1 cellular context compared by ENCODE assay signal in genomic region chrX:154998204-154998880, GRCh38.
TF ChIP-seq lines count a peak whose summit lies in the region.

No MANE protein-coding gene starts in this region.

TF ChIP-seq in H1, 55 proteins besides CTCF, POLR2A, EP300 and RAD21 (continued from another document):
- TF ChIP-seq CBX5 (IDR thresholded peaks at IDR 0.05; ENCODE audit: low read depth, low read length) (no peak), RNF2 (IDR thresholded peaks at IDR 0.05; ENCODE audit: borderline replicate concordance, low read depth, low read length, missing control alignments, poor library complexity, severe bottlenecking) (no peak), HDAC2 (IDR thresholded peaks at IDR 0.05; ENCODE audit: borderline replicate concordance in 1 of 2, low read depth in 2 of 2, low read length in 2 of 2) (no peak), SRF (IDR thresholded peaks at IDR 0.05; ENCODE audit: low read depth, low read length) (no peak), TAF7 (optimal IDR thresholded peaks at IDR 0.05; ENCODE audit: borderline replicate concordance, low read depth, low read length) (no peak), CBX8 (IDR thresholded peaks at IDR 0.05; ENCODE audit: borderline replicate concordance, low read depth, low read length) (no peak), RXRA (IDR thresholded peaks at IDR 0.05; ENCODE audit: insufficient read depth, low read depth, low read length) (no peak)
